Comparison of ENCODE assay signal across 1 cellular context in the genomic region with DNA sequence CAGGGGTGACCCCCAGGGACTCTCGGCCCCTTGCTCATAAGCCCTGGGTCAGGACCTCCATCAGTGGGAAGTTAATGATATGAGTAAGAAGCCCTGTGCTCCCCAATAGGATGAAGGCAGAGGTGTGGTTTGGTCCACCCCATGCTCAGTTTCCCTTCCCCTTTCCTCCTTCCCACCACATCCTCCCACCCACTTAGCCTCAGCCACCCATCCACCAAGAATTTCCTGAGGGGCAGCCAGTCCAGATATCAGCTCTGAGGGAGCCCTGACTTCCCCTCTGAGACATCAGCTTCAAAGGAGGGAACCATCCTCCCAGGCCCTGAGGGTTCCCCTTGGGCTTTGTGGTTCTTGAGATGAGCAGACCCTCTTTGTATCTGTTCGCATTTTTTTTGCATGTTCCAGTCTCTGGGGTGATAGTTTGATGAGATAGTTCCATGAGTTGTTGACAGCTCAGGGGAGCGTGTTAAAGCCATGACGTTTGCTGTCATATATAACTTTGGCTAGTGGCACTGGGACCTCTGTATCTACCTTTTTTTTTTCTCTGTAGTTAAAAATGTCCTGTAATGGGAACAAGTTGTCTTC.
TF ChIP-seq lines count a peak whose summit lies in the region.

No MANE protein-coding gene starts in this region.

TF ChIP-seq in GM12878, 131 proteins besides CTCF, POLR2A, EP300 and RAD21 (continued from another document and continues in another):
- TF ChIP-seq, protein P1, sequence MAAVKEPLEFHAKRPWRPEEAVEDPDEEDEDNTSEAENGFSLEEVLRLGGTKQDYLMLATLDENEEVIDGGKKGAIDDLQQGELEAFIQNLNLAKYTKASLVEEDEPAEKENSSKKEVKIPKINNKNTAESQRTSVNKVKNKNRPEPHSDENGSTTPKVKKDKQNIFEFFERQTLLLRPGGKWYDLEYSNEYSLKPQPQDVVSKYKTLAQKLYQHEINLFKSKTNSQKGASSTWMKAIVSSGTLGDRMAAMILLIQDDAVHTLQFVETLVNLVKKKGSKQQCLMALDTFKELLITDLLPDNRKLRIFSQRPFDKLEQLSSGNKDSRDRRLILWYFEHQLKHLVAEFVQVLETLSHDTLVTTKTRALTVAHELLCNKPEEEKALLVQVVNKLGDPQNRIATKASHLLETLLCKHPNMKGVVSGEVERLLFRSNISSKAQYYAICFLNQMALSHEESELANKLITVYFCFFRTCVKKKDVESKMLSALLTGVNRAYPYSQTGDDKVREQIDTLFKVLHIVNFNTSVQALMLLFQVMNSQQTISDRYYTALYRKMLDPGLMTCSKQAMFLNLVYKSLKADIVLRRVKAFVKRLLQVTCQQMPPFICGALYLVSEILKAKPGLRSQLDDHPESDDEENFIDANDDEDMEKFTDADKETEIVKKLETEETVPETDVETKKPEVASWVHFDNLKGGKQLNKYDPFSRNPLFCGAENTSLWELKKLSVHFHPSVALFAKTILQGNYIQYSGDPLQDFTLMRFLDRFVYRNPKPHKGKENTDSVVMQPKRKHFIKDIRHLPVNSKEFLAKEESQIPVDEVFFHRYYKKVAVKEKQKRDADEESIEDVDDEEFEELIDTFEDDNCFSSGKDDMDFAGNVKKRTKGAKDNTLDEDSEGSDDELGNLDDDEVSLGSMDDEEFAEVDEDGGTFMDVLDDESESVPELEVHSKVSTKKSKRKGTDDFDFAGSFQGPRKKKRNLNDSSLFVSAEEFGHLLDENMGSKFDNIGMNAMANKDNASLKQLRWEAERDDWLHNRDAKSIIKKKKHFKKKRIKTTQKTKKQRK (IDR thresholded peaks at IDR 0.05; ENCODE audit: low read depth, low read length), result no peak
- TF ChIP-seq, protein P2, sequence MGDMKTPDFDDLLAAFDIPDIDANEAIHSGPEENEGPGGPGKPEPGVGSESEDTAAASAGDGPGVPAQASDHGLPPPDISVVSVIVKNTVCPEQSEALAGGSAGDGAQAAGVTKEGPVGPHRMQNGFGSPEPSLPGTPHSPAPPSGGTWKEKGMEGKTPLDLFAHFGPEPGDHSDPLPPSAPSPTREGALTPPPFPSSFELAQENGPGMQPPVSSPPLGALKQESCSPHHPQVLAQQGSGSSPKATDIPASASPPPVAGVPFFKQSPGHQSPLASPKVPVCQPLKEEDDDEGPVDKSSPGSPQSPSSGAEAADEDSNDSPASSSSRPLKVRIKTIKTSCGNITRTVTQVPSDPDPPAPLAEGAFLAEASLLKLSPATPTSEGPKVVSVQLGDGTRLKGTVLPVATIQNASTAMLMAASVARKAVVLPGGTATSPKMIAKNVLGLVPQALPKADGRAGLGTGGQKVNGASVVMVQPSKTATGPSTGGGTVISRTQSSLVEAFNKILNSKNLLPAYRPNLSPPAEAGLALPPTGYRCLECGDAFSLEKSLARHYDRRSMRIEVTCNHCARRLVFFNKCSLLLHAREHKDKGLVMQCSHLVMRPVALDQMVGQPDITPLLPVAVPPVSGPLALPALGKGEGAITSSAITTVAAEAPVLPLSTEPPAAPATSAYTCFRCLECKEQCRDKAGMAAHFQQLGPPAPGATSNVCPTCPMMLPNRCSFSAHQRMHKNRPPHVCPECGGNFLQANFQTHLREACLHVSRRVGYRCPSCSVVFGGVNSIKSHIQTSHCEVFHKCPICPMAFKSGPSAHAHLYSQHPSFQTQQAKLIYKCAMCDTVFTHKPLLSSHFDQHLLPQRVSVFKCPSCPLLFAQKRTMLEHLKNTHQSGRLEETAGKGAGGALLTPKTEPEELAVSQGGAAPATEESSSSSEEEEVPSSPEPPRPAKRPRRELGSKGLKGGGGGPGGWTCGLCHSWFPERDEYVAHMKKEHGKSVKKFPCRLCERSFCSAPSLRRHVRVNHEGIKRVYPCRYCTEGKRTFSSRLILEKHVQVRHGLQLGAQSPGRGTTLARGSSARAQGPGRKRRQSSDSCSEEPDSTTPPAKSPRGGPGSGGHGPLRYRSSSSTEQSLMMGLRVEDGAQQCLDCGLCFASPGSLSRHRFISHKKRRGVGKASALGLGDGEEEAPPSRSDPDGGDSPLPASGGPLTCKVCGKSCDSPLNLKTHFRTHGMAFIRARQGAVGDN (IDR thresholded peaks at IDR 0.05), result no peak; the same call in 1 of the 2 replicates
- TF ChIP-seq, protein P3, sequence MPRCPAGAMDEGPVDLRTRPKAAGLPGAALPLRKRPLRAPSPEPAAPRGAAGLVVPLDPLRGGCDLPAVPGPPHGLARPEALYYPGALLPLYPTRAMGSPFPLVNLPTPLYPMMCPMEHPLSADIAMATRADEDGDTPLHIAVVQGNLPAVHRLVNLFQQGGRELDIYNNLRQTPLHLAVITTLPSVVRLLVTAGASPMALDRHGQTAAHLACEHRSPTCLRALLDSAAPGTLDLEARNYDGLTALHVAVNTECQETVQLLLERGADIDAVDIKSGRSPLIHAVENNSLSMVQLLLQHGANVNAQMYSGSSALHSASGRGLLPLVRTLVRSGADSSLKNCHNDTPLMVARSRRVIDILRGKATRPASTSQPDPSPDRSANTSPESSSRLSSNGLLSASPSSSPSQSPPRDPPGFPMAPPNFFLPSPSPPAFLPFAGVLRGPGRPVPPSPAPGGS (IDR thresholded peaks at IDR 0.05; ENCODE audit: borderline replicate concordance, insufficient read depth, low read depth, low read length, poor library complexity, severe bottlenecking), result peak; percentile 99
- TF ChIP-seq, protein P4, sequence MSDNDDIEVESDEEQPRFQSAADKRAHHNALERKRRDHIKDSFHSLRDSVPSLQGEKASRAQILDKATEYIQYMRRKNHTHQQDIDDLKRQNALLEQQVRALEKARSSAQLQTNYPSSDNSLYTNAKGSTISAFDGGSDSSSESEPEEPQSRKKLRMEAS (IDR thresholded peaks at IDR 0.05; ENCODE audit: low read depth, low read length), result no peak
- TF ChIP-seq RUNX3 (IDR thresholded peaks at IDR 0.05; ENCODE audit: low read length), result peak; percentile 100
- peak; percentile 97 for TF ChIP-seq JUNB (IDR thresholded peaks at IDR 0.05)
- TF ChIP-seq, protein P5, sequence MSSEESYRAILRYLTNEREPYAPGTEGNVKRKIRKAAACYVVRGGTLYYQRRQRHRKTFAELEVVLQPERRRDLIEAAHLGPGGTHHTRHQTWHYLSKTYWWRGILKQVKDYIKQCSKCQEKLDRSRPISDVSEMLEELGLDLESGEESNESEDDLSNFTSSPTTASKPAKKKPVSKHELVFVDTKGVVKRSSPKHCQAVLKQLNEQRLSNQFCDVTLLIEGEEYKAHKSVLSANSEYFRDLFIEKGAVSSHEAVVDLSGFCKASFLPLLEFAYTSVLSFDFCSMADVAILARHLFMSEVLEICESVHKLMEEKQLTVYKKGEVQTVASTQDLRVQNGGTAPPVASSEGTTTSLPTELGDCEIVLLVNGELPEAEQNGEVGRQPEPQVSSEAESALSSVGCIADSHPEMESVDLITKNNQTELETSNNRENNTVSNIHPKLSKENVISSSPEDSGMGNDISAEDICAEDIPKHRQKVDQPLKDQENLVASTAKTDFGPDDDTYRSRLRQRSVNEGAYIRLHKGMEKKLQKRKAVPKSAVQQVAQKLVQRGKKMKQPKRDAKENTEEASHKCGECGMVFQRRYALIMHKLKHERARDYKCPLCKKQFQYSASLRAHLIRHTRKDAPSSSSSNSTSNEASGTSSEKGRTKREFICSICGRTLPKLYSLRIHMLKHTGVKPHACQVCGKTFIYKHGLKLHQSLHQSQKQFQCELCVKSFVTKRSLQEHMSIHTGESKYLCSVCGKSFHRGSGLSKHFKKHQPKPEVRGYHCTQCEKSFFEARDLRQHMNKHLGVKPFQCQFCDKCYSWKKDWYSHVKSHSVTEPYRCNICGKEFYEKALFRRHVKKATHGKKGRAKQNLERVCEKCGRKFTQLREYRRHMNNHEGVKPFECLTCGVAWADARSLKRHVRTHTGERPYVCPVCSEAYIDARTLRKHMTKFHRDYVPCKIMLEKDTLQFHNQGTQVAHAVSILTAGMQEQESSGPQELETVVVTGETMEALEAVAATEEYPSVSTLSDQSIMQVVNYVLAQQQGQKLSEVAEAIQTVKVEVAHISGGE (CRISPR knock-in tag; IDR thresholded peaks at IDR 0.05), result no peak
- TF ChIP-seq NR2C2 (IDR thresholded peaks at IDR 0.05; ENCODE audit: borderline replicate concordance, control insufficient read depth, insufficient read length, low read depth), result no peak
- TF ChIP-seq, protein P6, sequence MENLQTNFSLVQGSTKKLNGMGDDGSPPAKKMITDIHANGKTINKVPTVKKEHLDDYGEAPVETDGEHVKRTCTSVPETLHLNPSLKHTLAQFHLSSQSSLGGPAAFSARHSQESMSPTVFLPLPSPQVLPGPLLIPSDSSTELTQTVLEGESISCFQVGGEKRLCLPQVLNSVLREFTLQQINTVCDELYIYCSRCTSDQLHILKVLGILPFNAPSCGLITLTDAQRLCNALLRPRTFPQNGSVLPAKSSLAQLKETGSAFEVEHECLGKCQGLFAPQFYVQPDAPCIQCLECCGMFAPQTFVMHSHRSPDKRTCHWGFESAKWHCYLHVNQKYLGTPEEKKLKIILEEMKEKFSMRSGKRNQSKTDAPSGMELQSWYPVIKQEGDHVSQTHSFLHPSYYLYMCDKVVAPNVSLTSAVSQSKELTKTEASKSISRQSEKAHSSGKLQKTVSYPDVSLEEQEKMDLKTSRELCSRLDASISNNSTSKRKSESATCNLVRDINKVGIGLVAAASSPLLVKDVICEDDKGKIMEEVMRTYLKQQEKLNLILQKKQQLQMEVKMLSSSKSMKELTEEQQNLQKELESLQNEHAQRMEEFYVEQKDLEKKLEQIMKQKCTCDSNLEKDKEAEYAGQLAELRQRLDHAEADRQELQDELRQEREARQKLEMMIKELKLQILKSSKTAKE (IDR thresholded peaks at IDR 0.05; ENCODE audit: low read depth, poor library complexity, severe bottlenecking), result peak; percentile 99
- no peak for TF ChIP-seq PAX8 (IDR thresholded peaks at IDR 0.05)
- TF ChIP-seq ZNF207 (IDR thresholded peaks at IDR 0.05; ENCODE audit: borderline replicate concordance), result no peak
- TF ChIP-seq MTA2 (IDR thresholded peaks at IDR 0.05; ENCODE audit: low read depth), result peak; percentile 99
- TF ChIP-seq TCF7 (IDR thresholded peaks at IDR 0.05; ENCODE audit: borderline replicate concordance), result peak; percentile 100
- no peak for TF ChIP-seq RFX5 (IDR thresholded peaks at IDR 0.05; ENCODE audit: low read depth, low read length)
- TF ChIP-seq TCF3 (IDR thresholded peaks at IDR 0.05; ENCODE audit: borderline replicate concordance, insufficient read depth, low read depth, low read length), result 0 out of 2 replicates have a peak, but pooled peaks have one; percentile 22
- peak; percentile 87 for TF ChIP-seq RELA (IDR thresholded peaks at IDR 0.05; ENCODE audit: borderline replicate concordance, partially characterized antibody)
- TF ChIP-seq, protein P7, sequence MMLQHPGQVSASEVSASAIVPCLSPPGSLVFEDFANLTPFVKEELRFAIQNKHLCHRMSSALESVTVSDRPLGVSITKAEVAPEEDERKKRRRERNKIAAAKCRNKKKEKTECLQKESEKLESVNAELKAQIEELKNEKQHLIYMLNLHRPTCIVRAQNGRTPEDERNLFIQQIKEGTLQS (IDR thresholded peaks at IDR 0.05; ENCODE audit: borderline replicate concordance, extremely low read depth, low read depth, low read length), result no peak
- TF ChIP-seq ZNF384 (IDR thresholded peaks at IDR 0.05; ENCODE audit: borderline replicate concordance, low read depth, low read length), result peak; percentile 93
- TF ChIP-seq, protein P8, sequence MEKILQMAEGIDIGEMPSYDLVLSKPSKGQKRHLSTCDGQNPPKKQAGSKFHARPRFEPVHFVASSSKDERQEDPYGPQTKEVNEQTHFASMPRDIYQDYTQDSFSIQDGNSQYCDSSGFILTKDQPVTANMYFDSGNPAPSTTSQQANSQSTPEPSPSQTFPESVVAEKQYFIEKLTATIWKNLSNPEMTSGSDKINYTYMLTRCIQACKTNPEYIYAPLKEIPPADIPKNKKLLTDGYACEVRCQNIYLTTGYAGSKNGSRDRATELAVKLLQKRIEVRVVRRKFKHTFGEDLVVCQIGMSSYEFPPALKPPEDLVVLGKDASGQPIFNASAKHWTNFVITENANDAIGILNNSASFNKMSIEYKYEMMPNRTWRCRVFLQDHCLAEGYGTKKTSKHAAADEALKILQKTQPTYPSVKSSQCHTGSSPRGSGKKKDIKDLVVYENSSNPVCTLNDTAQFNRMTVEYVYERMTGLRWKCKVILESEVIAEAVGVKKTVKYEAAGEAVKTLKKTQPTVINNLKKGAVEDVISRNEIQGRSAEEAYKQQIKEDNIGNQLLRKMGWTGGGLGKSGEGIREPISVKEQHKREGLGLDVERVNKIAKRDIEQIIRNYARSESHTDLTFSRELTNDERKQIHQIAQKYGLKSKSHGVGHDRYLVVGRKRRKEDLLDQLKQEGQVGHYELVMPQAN (conservative IDR thresholded peaks at IDR 0.05), result no peak; the same call in 1 of the 2 replicates
- TF ChIP-seq SMAD5 (IDR thresholded peaks at IDR 0.05; ENCODE audit: low read depth), result no peak
- no peak for TF ChIP-seq RBBP5 (conservative IDR thresholded peaks at IDR 0.05)
- TF ChIP-seq STAT3 (IDR thresholded peaks at IDR 0.05; ENCODE audit: low read depth, low read length), result peak; percentile 68; the same call in 1 of the 2 replicates
- TF ChIP-seq EZH2 (IDR thresholded peaks at IDR 0.05; ENCODE audit: borderline replicate concordance, control insufficient read depth, low read depth, low read length), result no peak
- no peak for TF ChIP-seq MYB (IDR thresholded peaks at IDR 0.05; ENCODE audit: borderline replicate concordance, low read depth, low read length)
- TF ChIP-seq NFIC (IDR thresholded peaks at IDR 0.05; ENCODE audit: low read depth, low read length), result peak; percentile 100
- TF ChIP-seq, protein P9, sequence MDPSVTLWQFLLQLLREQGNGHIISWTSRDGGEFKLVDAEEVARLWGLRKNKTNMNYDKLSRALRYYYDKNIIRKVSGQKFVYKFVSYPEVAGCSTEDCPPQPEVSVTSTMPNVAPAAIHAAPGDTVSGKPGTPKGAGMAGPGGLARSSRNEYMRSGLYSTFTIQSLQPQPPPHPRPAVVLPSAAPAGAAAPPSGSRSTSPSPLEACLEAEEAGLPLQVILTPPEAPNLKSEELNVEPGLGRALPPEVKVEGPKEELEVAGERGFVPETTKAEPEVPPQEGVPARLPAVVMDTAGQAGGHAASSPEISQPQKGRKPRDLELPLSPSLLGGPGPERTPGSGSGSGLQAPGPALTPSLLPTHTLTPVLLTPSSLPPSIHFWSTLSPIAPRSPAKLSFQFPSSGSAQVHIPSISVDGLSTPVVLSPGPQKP (IDR thresholded peaks at IDR 0.05; ENCODE audit: low read depth, low read length), result no peak
